ENCODE assay signal across 11 cellular contexts in genomic region chr15:98954411-98954810, GRCh38. TPM values are rescaled to one million over a fixed set of nuclear protein-coding genes. Genes with fewer than 3 reads are reported as not detected.
DNase-seq lines count a peak whose midpoint lies in the region; ATAC-seq and TF ChIP-seq lines count a peak whose summit lies in the region.
"Had no signal": no experiment of that assay in that cellular context is flagged by ENCODE, and none has a peak within 500 bp of the region (broad histone marks: within the 10 kb centered on the region; RNA-seq: fewer than 3 reads in every experiment).

No MANE protein-coding gene starts in this region.

- no peak overlapping the region for H3K27ac Mint-ChIP-seq in progenitor cell of endocrine pancreas
- H3K27ac Mint-ChIP-seq: activated CD8-positive, alpha-beta T cell treated with anti-CD3 and anti-CD28 coated beads, Interleukin-2, amount 10 ng/mL, durations not matched to agents 7 days and 5 days; B cell had no signal

- peak; percentile 77 for ATAC-seq in Right ventricle myocardium inferior
- no peak for ATAC-seq in GM18502 (IDR thresholded peaks at IDR 0.05; ENCODE audit: poor library complexity, unreplicated experiment)
- ATAC-seq: activated CD8-positive, alpha-beta T cell treated with anti-CD3 and anti-CD28 coated beads, Interleukin-2, amount 10 ng/mL, durations not matched to agents 7 days and 5 days had no signal

- no peak for TF ChIP-seq CTCF in progenitor cell of endocrine pancreas (IDR thresholded peaks at IDR 0.05; ENCODE audit: unreplicated experiment)

- intact Hi-C loops in Right ventricle myocardium inferior (cut with DNase I) = no loop called here
- intact Hi-C loops in cardiac septum (cut with DNase I) = loop anchor here (2.0 kb wide), 1 partner anchor 104 kb away; no protein-coding TSS in a partner anchor

- DNase-seq in Right ventricle myocardium inferior (ENCODE audit: missing footprints) = peak; percentile 85
- no peak for DNase-seq in cardiac septum (ENCODE audit: low spot score)
- peak; percentile 14 for DNase-seq in dermis blood vessel endothelial cell
- peak; percentile 83 for DNase-seq in midbrain (lab: John Stamatoyannopoulos, UW)
- no peak for DNase-seq in progenitor cell of endocrine pancreas (ENCODE audit: low spot score, unreplicated experiment)
- no peak for DNase-seq in NCI-H146 treated with DMSO at 0.1 percent for 48 hours (lab: John Stamatoyannopoulos, UW; ENCODE audit: unreplicated experiment)
- DNase-seq in SW 1271 (lab: John Stamatoyannopoulos, UW) = no peak
- DNase-seq: activated CD8-positive, alpha-beta T cell treated with anti-CD3 and anti-CD28 coated beads, Interleukin-2, amount 10 ng/mL, durations not matched to agents 7 days and 5 days; NCI-H1930 had no signal

- no peak overlapping the region for H3K4me3 Mint-ChIP-seq in progenitor cell of endocrine pancreas (ENCODE audit: low read depth)
- H3K4me3 Mint-ChIP-seq: activated CD8-positive, alpha-beta T cell treated with anti-CD3 and anti-CD28 coated beads, Interleukin-2, amount 10 ng/mL, durations not matched to agents 7 days and 5 days; B cell had no signal

- H3K27me3 Mint-ChIP-seq in progenitor cell of endocrine pancreas = no peaks in the 10 kb centered on the region
- H3K27me3 Mint-ChIP-seq: B cell had no signal

- no peaks in the 10 kb centered on the region for H3K9me3 Mint-ChIP-seq in progenitor cell of endocrine pancreas (ENCODE audit: low read depth)

- peaks cover 22% of the 10 kb centered on the region for H3K36me3 Mint-ChIP-seq in progenitor cell of endocrine pancreas (ENCODE audit: insufficient read depth)

- no peaks in the 10 kb centered on the region for H3K4me1 Mint-ChIP-seq in progenitor cell of endocrine pancreas (ENCODE audit: low read depth)
- H3K4me1 Mint-ChIP-seq: B cell had no signal

RNA-seq across cellular contexts. Expression of gene PGPEP1L, which starts 53.2 kb away (rescaled TPM):
- total RNA-seq in Right ventricle myocardium inferior = 0.57 TPM
- total RNA-seq in cardiac septum = 2.5 TPM
- total RNA-seq in dermis blood vessel endothelial cell = not detected in 2 replicates
- total RNA-seq in progenitor cell of endocrine pancreas = not detected in 2 replicates
- total RNA-seq: activated CD8-positive, alpha-beta T cell treated with anti-CD3 and anti-CD28 coated beads, Interleukin-2, amount 10 ng/mL, durations not matched to agents 7 days and 5 days; B cell had no signal

Comparison
In these comparisons a context has a peak if more than half of its experiments do, and no peak if none do; other contexts are left out.
1. DNase-seq: peak in Right ventricle myocardium inferior (single experiment), dermis blood vessel endothelial cell (single experiment) and midbrain (single experiment); none in cardiac septum (single experiment), progenitor cell of endocrine pancreas (single experiment), NCI-H146 treated with DMSO at 0.1 percent for 48 hours (single experiment) and SW 1271 (0 of 2).